Comparison of ENCODE assay signal across 11 cellular contexts in genomic region chrX:19174401-19175025, GRCh38. TPM values are rescaled to one million over a fixed set of nuclear protein-coding genes. Genes with fewer than 3 reads are reported as not detected.
DNase-seq lines count a peak whose midpoint lies in the region; ATAC-seq and TF ChIP-seq lines count a peak whose summit lies in the region.
"Had no signal": no experiment of that assay in that cellular context is flagged by ENCODE, and none has a peak within 500 bp of the region (broad histone marks: within the 10 kb centered on the region; RNA-seq: fewer than 3 reads in every experiment).

No MANE protein-coding gene starts in this region.

- POLR2A ChIA-PET in activated naive CD8-positive, alpha-beta T cell treated with anti-CD3 and anti-CD28 coated beads, Interleukin-2, amount 10 ng/mL, durations not matched to agents 7 days and 5 days (lab: Charles Lee): no interaction called here

- peak overlapping the region; percentile 48 for H3K27ac Mint-ChIP-seq in activated naive CD8-positive, alpha-beta T cell treated with anti-CD3 and anti-CD28 coated beads, Interleukin-2, amount 10 ng/mL, durations not matched to agents 7 days and 5 days
- no peak overlapping the region for H3K27ac Mint-ChIP-seq in activated naive CD8-positive, alpha-beta T cell treated with anti-CD3 and anti-CD28 coated beads for 36 hours
- H3K27ac Mint-ChIP-seq: dendritic cell treated with granulocyte-macrophage colony-stimulating factor and Interleukin-4, amounts not matched to agents 40 ng/mL and 50 ng/mL, for 4 days; neural progenitor cell had no signal

- TF ChIP-seq POLR2A in tibial nerve (IDR thresholded peaks at IDR 0.05) (no peak), erythroblast (IDR thresholded peaks at IDR 0.05; ENCODE audit: low read length) (no peak)

- H3K27me3 Mint-ChIP-seq in activated naive CD8-positive, alpha-beta T cell treated with anti-CD3 and anti-CD28 coated beads, Interleukin-2, amount 10 ng/mL, durations not matched to agents 7 days and 5 days: no peaks in the 10 kb centered on the region
- no peaks in the 10 kb centered on the region for H3K27me3 Mint-ChIP-seq in activated naive CD8-positive, alpha-beta T cell treated with anti-CD3 and anti-CD28 coated beads for 36 hours
- H3K27me3 Mint-ChIP-seq: dendritic cell treated with granulocyte-macrophage colony-stimulating factor and Interleukin-4, amounts not matched to agents 40 ng/mL and 50 ng/mL, for 4 days had no signal

- H3K36me3 ChIP-seq in tibial nerve: no peaks in the 10 kb centered on the region
- H3K36me3 ChIP-seq: neural progenitor cell had no signal

- H3K9me3 ChIP-seq in tibial nerve: no peaks in the 10 kb centered on the region

- intact Hi-C loops in left cardiac atrium (cut with DNase I): no loop called here

- no peak for ATAC-seq in activated naive CD8-positive, alpha-beta T cell treated with anti-CD3 and anti-CD28 coated beads, Interleukin-2, amount 10 ng/mL, durations not matched to agents 7 days and 5 days (ENCODE audit: low read depth)
- ATAC-seq in left cardiac atrium: peak; percentile 38 to 76

- H3K27ac ChIP-seq in tibial nerve: peak overlapping the region in 1 of 4 donors; percentile 66
- H3K27ac ChIP-seq: neural progenitor cell had no signal

- H3K27me3 ChIP-seq in tibial nerve: no peaks in the 10 kb centered on the region
- H3K27me3 ChIP-seq: neural progenitor cell had no signal

- H3K9me3 Mint-ChIP-seq in activated naive CD8-positive, alpha-beta T cell treated with anti-CD3 and anti-CD28 coated beads, Interleukin-2, amount 10 ng/mL, durations not matched to agents 7 days and 5 days: no peaks in the 10 kb centered on the region
- no peaks in the 10 kb centered on the region for H3K9me3 Mint-ChIP-seq in activated naive CD8-positive, alpha-beta T cell treated with anti-CD3 and anti-CD28 coated beads for 36 hours
- H3K9me3 Mint-ChIP-seq: dendritic cell treated with granulocyte-macrophage colony-stimulating factor and Interleukin-4, amounts not matched to agents 40 ng/mL and 50 ng/mL, for 4 days had no signal

- H3K4me3 ChIP-seq in tibial nerve: no peak overlapping the region
- H3K4me3 ChIP-seq: neural progenitor cell had no signal

- no peak for DNase-seq in activated naive CD8-positive, alpha-beta T cell treated with anti-CD3 and anti-CD28 coated beads, Interleukin-2, amount 10 ng/mL, durations not matched to agents 7 days and 5 days
- DNase-seq in activated naive CD8-positive, alpha-beta T cell treated with anti-CD3 and anti-CD28 coated beads for 36 hours: no peak
- peak; percentile 64 for DNase-seq in SW480 (ENCODE audit: low spot score)
- peak; percentile 34 for DNase-seq in left cardiac atrium
- peak; percentile 6 to 15 for DNase-seq in tibial nerve (ENCODE audit: low spot score in 2 of 2)
- no peak for DNase-seq in NCI-H1694 treated with DMSO at 0.1 percent for 48 hours (lab: John Stamatoyannopoulos, UW)
- no peak for DNase-seq in midbrain (lab: John Stamatoyannopoulos, UW)
- DNase-seq in erythroblast (lab: John Stamatoyannopoulos, UW): no peak
- DNase-seq: NCI-H1436 treated with DMSO at 0.1 percent for 48 hours had no signal

- H3K4me1 ChIP-seq in tibial nerve: no peaks in the 10 kb centered on the region
- H3K4me1 ChIP-seq: neural progenitor cell had no signal

- no peak overlapping the region for H3K4me3 Mint-ChIP-seq in activated naive CD8-positive, alpha-beta T cell treated with anti-CD3 and anti-CD28 coated beads, Interleukin-2, amount 10 ng/mL, durations not matched to agents 7 days and 5 days
- H3K4me3 Mint-ChIP-seq in activated naive CD8-positive, alpha-beta T cell treated with anti-CD3 and anti-CD28 coated beads for 36 hours: no peak overlapping the region
- H3K4me3 Mint-ChIP-seq: dendritic cell treated with granulocyte-macrophage colony-stimulating factor and Interleukin-4, amounts not matched to agents 40 ng/mL and 50 ng/mL, for 4 days; neural progenitor cell had no signal

- peak in 1 of 2 donors; percentile 13 for TF ChIP-seq EP300 in tibial nerve (IDR thresholded peaks at IDR 0.05)

- whole genome bisulfite sequencing in tibial nerve, 2 donors: 61 to 69% methylated on average over 10 of the region's 10 CpGs

- TF ChIP-seq CTCF in tibial nerve (IDR thresholded peaks at IDR 0.05): no peak

- no peaks in the 10 kb centered on the region for H3K36me3 Mint-ChIP-seq in activated naive CD8-positive, alpha-beta T cell treated with anti-CD3 and anti-CD28 coated beads, Interleukin-2, amount 10 ng/mL, durations not matched to agents 7 days and 5 days
- no peaks in the 10 kb centered on the region for H3K36me3 Mint-ChIP-seq in activated naive CD8-positive, alpha-beta T cell treated with anti-CD3 and anti-CD28 coated beads for 36 hours
- H3K36me3 Mint-ChIP-seq: neural progenitor cell had no signal

- peaks cover 2% of the 10 kb centered on the region for H3K4me1 Mint-ChIP-seq in activated naive CD8-positive, alpha-beta T cell treated with anti-CD3 and anti-CD28 coated beads, Interleukin-2, amount 10 ng/mL, durations not matched to agents 7 days and 5 days
- H3K4me1 Mint-ChIP-seq in activated naive CD8-positive, alpha-beta T cell treated with anti-CD3 and anti-CD28 coated beads for 36 hours: no peaks in the 10 kb centered on the region
- H3K4me1 Mint-ChIP-seq: neural progenitor cell had no signal

RNA-seq across cellular contexts. Expression of gene ADGRG2, which starts 52.2 kb away (rescaled TPM):
- not detected for total RNA-seq in activated naive CD8-positive, alpha-beta T cell treated with anti-CD3 and anti-CD28 coated beads, Interleukin-2, amount 10 ng/mL, durations not matched to agents 7 days and 5 days
- not detected for total RNA-seq in activated naive CD8-positive, alpha-beta T cell treated with anti-CD3 and anti-CD28 coated beads for 36 hours
- total RNA-seq in left cardiac atrium (1 to 10 TPM; 1.2 to 2.2 TPM), tibial nerve (10 to 100 TPM in 2 of 4 donors, 1 to 10 TPM in 2; 4.2 to 23.0 (median 9.9) TPM)

Comparison
In these comparisons a context has a peak if more than half of its experiments do, and no peak if none do; other contexts are left out.
1. DNase-seq: peak in SW480 (single experiment), left cardiac atrium (single experiment) and tibial nerve (2 of 2); none in activated naive CD8-positive, alpha-beta T cell treated with anti-CD3 and anti-CD28 coated beads, Interleukin-2, amount 10 ng/mL, durations not matched to agents 7 days and 5 days (single experiment), activated naive CD8-positive, alpha-beta T cell treated with anti-CD3 and anti-CD28 coated beads for 36 hours (single experiment), NCI-H1694 treated with DMSO at 0.1 percent for 48 hours (single experiment), midbrain (single experiment) and erythroblast (0 of 2).